In the genomic region with DNA sequence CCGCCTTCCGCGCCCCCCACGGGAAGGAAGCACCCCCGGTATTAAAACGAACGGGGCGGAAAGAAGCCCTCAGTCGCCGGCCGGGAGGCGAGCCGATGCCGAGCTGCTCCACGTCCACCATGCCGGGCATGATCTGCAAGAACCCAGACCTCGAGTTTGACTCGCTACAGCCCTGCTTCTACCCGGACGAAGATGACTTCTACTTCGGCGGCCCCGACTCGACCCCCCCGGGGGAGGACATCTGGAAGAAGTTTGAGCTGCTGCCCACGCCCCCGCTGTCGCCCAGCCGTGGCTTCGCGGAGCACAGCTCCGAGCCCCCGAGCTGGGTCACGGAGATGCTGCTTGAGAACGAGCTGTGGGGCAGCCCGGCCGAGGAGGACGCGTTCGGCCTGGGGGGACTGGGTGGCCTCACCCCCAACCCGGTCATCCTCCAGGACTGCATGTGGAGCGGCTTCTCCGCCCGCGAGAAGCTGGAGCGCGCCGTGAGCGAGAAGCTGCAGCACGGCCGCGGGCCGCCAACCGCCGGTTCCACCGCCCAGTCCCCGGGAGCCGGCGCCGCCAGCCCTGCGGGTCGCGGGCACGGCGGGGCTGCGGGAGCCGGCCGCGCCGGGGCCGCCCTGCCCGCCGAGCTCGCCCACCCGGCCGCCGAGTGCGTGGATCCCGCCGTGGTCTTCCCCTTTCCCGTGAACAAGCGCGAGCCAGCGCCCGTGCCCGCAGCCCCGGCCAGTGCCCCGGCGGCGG, we compare ENCODE assay signal across 9 cellular contexts. TPM values are rescaled to one million over a fixed set of nuclear protein-coding genes. Genes with fewer than 3 reads are reported as not detected.
A peak's percentile ranks its signal among the peaks of the same experiment; 100 is the strongest.
DNase-seq lines count a peak whose midpoint lies in the region; ATAC-seq, FAIRE-seq and TF ChIP-seq lines count a peak whose summit lies in the region.
"Had no signal": no experiment of that assay in that cellular context is flagged by ENCODE, and none has a peak within 500 bp of the region (broad histone marks: within the 10 kb centered on the region; RNA-seq: fewer than 3 reads in every experiment).

No MANE protein-coding gene starts in this region.

- H3K4me3 ChIP-seq in SJSA1, result peak overlapping the region; percentile 39
- H3K4me3 ChIP-seq in gastroesophageal sphincter, result peak overlapping the region; percentile 3 to 52
- peak overlapping the region; percentile 44 for H3K4me3 ChIP-seq in ovary

- TF ChIP-seq EP300 in gastroesophageal sphincter (IDR thresholded peaks at IDR 0.05) (no peak), ovary (IDR thresholded peaks at IDR 0.05) (no peak)

- intact Hi-C loops in ovary (cut with DNase I), result loop anchor here in 2 of 4 donors (5.0 to 10.0 kb wide), 4 partner anchors 305 to 815 kb away; no protein-coding TSS in a partner anchor

- H3K9me3 ChIP-seq in SJSA1 (replicated peaks), result no peaks in the 10 kb centered on the region
- no peaks in the 10 kb centered on the region for H3K9me3 ChIP-seq in gastroesophageal sphincter
- no peaks in the 10 kb centered on the region for H3K9me3 ChIP-seq in ovary

- ATAC-seq in gastroesophageal sphincter, result no peak
- ATAC-seq in HG03045 (IDR thresholded peaks at IDR 0.05; ENCODE audit: unreplicated experiment), result no peak
- ATAC-seq in GM19395 (IDR thresholded peaks at IDR 0.05; ENCODE audit: unreplicated experiment), result no peak

- DNase-seq in GM19239 (ENCODE audit: insufficient read length, low spot score) (peak; percentile 19), SJSA1 (ENCODE audit: low read depth in 1 of 2, low spot score in 2 of 2) (peak in 1 of 2 experiments; percentile 34), ovary (peak in 4 of 5 donors; percentile 30 to 51 (median 36)), EL (no peak), COR-L47 (lab: John Stamatoyannopoulos, UW) (no peak)

- TF ChIP-seq POLR2A in gastroesophageal sphincter (IDR thresholded peaks at IDR 0.05) (no peak), ovary (IDR thresholded peaks at IDR 0.05) (no peak)

- H3K36me3 ChIP-seq in SJSA1 (0 out of 2 replicates have a peak, but pooled peaks cover 4% of the 10 kb centered on the region), gastroesophageal sphincter (peaks cover 0 to 5% of the 10 kb centered on the region in 2 donors), ovary (no peaks in the 10 kb centered on the region)

- no peak overlapping the region for H3K27ac ChIP-seq in SJSA1
- H3K27ac ChIP-seq in gastroesophageal sphincter, result peak overlapping the region in 1 of 4 donors; percentile 24
- peak overlapping the region in 1 of 2 donors; percentile 30 for H3K27ac ChIP-seq in ovary

- no peak for FAIRE-seq in GM19239 (lab: Jason Lieb, UNC)

- H3K4me1 ChIP-seq in SJSA1 (replicated peaks) (peaks cover 26% of the 10 kb centered on the region), gastroesophageal sphincter (peaks cover 0 to 53% (median 31%) of the 10 kb centered on the region in 3 donors), ovary (ENCODE audit: insufficient read depth) (no peaks in the 10 kb centered on the region)

- WGBS in gastroesophageal sphincter (ENCODE audit: low coverage in 1 of 2), 2 donors, result no CpG with 5 or more reads among the region's 90 CpGs
- WGBS in ovary, 3 donors, result 0 to 1% (median 0%) methylated on average over 25 to 90 of the region's 90 CpGs

- TF ChIP-seq CTCF in gastroesophageal sphincter (IDR thresholded peaks at IDR 0.05) (no peak), ovary (IDR thresholded peaks at IDR 0.05) (no peak)

- H3K27me3 ChIP-seq in SJSA1 (replicated peaks) (peaks cover 49% of the 10 kb centered on the region), gastroesophageal sphincter (peaks cover 63% of the 10 kb centered on the region), ovary (no peaks in the 10 kb centered on the region)

RNA-seq across cellular contexts. Expression of gene MYCN, which starts 1.8 kb away (rescaled TPM):
- total RNA-seq in SJSA1 (2014; rRNA removed; shearing (Covaris generic)), result 1.2 and 3.7 TPM in 2 replicates
- total RNA-seq in gastroesophageal sphincter (under 1 TPM in 3 of 4 donors, not detected in 1; 0.13 to 0.46 (median 0.35) TPM), ovary (1 to 10 TPM; 1.2 to 7.0 (median 2.1) TPM)
- polyA plus RNA-seq in ovary, result 1 to 10 TPM; 2.7 to 3.8 TPM
- total RNA-seq: HT1080 had no signal

Comparison
In these comparisons a context has a peak if more than half of its experiments do, and no peak if none do; other contexts are left out.
1. DNase-seq: peak in GM19239 (single experiment) and ovary (4 of 5); none in EL (single experiment) and COR-L47 (single experiment).
2. Peak in every context shown above with its lines, with median percentiles within 50 percentile points of each other: H3K4me3 ChIP-seq.